1 cellular context compared by ENCODE assay signal in genomic region chr14:23910081-23910875, GRCh38.
TF ChIP-seq lines count a peak whose summit lies in the region.

No MANE protein-coding gene starts in this region.

TF ChIP-seq in HepG2, 621 proteins besides CTCF, POLR2A, EP300 and RAD21 (continued from another document and continues in another):
- TF ChIP-seq NFAT5 (CRISPR knock-in tag; IDR thresholded peaks at IDR 0.05) (no peak), ZNF44 (CRISPR knock-in tag; IDR thresholded peaks at IDR 0.05) (no peak), SRF (IDR thresholded peaks at IDR 0.05; ENCODE audit: low read depth, low read length) (no peak), ZNF674 (CRISPR knock-in tag; IDR thresholded peaks at IDR 0.05; ENCODE audit: low read depth) (no peak), LCORL (IDR thresholded peaks at IDR 0.05) (no peak), LCORL (CRISPR knock-in tag; IDR thresholded peaks at IDR 0.05) (no peak), ATF6 (CRISPR knock-in tag; conservative IDR thresholded peaks at IDR 0.05) (no peak), MXI1 (IDR thresholded peaks at IDR 0.05; ENCODE audit: borderline replicate concordance, low read depth, low read length) (no peak), HHEX (CRISPR knock-in tag; IDR thresholded peaks at IDR 0.05) (peak; percentile 32; the same call in 1 of the 2 replicates), DBP (CRISPR knock-in tag; IDR thresholded peaks at IDR 0.05; ENCODE audit: not compliant biosample characterization) (no peak), ZNF124 (CRISPR knock-in tag; IDR thresholded peaks at IDR 0.05) (0 out of 2 replicates have a peak, but pooled peaks have one; percentile 81), SMC3 (IDR thresholded peaks at IDR 0.05; ENCODE audit: low read length) (peak; percentile 97), ETV6 (CRISPR knock-in tag; conservative IDR thresholded peaks at IDR 0.05) (no peak), ZNF737 (CRISPR knock-in tag; IDR thresholded peaks at IDR 0.05; ENCODE audit: borderline replicate concordance) (peak; percentile 36; the same call in 1 of the 2 replicates), ZSCAN31 (CRISPR knock-in tag; IDR thresholded peaks at IDR 0.05; ENCODE audit: low read depth) (peak; percentile 68; the same call in 1 of the 2 replicates), ZNF484 (CRISPR knock-in tag; IDR thresholded peaks at IDR 0.05; ENCODE audit: borderline replicate concordance, low read depth) (no peak), CHCHD3 (CRISPR knock-in tag; IDR thresholded peaks at IDR 0.05) (no peak), ZGPAT (CRISPR knock-in tag; IDR thresholded peaks at IDR 0.05) (peak; percentile 56), KAT8 (CRISPR knock-in tag; IDR thresholded peaks at IDR 0.05) (peak; percentile 38; the same call in 1 of the 2 replicates), KMT2B (CRISPR knock-in tag; IDR thresholded peaks at IDR 0.05) (peak; percentile 45; the same call in 1 of the 2 replicates), NR1H2 (CRISPR knock-in tag; IDR thresholded peaks at IDR 0.05; ENCODE audit: borderline replicate concordance, low read depth) (no peak), MIER2 (CRISPR knock-in tag; IDR thresholded peaks at IDR 0.05) (peak; percentile 46; the same call in 1 of the 2 replicates), FOSL2 (CRISPR knock-in tag; IDR thresholded peaks at IDR 0.05) (peak; percentile 32; the same call in 1 of the 2 replicates), KDM3A (CRISPR knock-in tag; IDR thresholded peaks at IDR 0.05; ENCODE audit: low read depth) (no peak), TEF (CRISPR knock-in tag; IDR thresholded peaks at IDR 0.05) (no peak), FOXA1 (IDR thresholded peaks at IDR 0.05) (no peak), FOXA1 (CRISPR knock-in tag; IDR thresholded peaks at IDR 0.05) (no peak), SP4 (CRISPR knock-in tag; IDR thresholded peaks at IDR 0.05) (peak; percentile 67; the same call in 1 of the 2 replicates), HMG20A (CRISPR knock-in tag; IDR thresholded peaks at IDR 0.05; ENCODE audit: borderline replicate concordance) (no peak), DMTF1 (CRISPR knock-in tag; IDR thresholded peaks at IDR 0.05) (no peak), SP2 (CRISPR knock-in tag; IDR thresholded peaks at IDR 0.05) (no peak), SIX4 (CRISPR knock-in tag; IDR thresholded peaks at IDR 0.05) (no peak), HNF1B (CRISPR knock-in tag; IDR thresholded peaks at IDR 0.05) (peak; percentile 83), MTA3 (CRISPR knock-in tag; IDR thresholded peaks at IDR 0.05) (0 out of 2 replicates have a peak, but pooled peaks have one; percentile 5), BCLAF1 (IDR thresholded peaks at IDR 0.05) (no peak), ZNF883 (CRISPR knock-in tag; IDR thresholded peaks at IDR 0.05; ENCODE audit: not compliant biosample characterization) (peak; percentile 81), GTF2F1 (IDR thresholded peaks at IDR 0.05; ENCODE audit: low read length) (no peak), ZNF24 (IDR thresholded peaks at IDR 0.05) (0 out of 2 replicates have a peak, but pooled peaks have one; percentile 41), ZIK1 (CRISPR knock-in tag; IDR thresholded peaks at IDR 0.05; ENCODE audit: borderline replicate concordance, low read depth) (no peak), MLX (CRISPR knock-in tag; IDR thresholded peaks at IDR 0.05) (no peak), ZNF510 (CRISPR knock-in tag; IDR thresholded peaks at IDR 0.05; ENCODE audit: low read depth) (no peak), ZFP90 (CRISPR knock-in tag; IDR thresholded peaks at IDR 0.05; ENCODE audit: borderline replicate concordance) (0 out of 2 replicates have a peak, but pooled peaks have one; percentile 33), TBX2 (CRISPR knock-in tag; IDR thresholded peaks at IDR 0.05; ENCODE audit: borderline replicate concordance) (0 out of 2 replicates have a peak, but pooled peaks have one; percentile 27), RFX5 (IDR thresholded peaks at IDR 0.05; ENCODE audit: low read depth, low read length) (no peak), ZNF563 (CRISPR knock-in tag; IDR thresholded peaks at IDR 0.05) (peak; percentile 100), ZNF616 (CRISPR knock-in tag; IDR thresholded peaks at IDR 0.05; ENCODE audit: low read depth) (no peak), IRX3 (CRISPR knock-in tag; IDR thresholded peaks at IDR 0.05; ENCODE audit: borderline replicate concordance, low read depth) (no peak), SALL1 (CRISPR knock-in tag; IDR thresholded peaks at IDR 0.05) (peak; percentile 39; the same call in 1 of the 2 replicates), ERF (CRISPR knock-in tag; IDR thresholded peaks at IDR 0.05) (peak; percentile 66; the same call in 1 of the 2 replicates), SP5 (CRISPR knock-in tag; IDR thresholded peaks at IDR 0.05; ENCODE audit: borderline replicate concordance, low read depth) (no peak)
